In the genomic region with DNA sequence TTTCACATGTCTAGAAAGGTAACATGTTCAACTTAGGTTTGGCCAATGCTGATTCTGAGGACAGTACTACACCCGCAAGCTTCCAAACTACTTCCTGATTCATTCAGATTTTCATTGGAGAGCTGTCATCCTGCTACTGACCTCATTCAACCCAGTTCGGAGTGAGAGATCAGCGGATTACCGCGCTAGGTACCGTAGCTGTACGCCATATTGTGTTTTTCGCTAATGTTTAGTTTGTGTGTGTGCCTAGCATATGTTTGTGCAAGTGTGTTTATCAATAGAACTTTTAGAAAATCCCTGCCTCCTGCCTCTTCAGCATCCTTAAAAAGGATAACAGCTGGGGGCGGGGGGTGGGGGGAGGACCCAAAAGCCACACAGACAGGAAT, we compare ENCODE assay signal across 8 cellular contexts. TPM values are rescaled to one million over a fixed set of nuclear protein-coding genes. Genes with fewer than 3 reads are reported as not detected.
DNase-seq lines count a peak whose midpoint lies in the region; ATAC-seq and TF ChIP-seq lines count a peak whose summit lies in the region.

No MANE protein-coding gene starts in this region.

- intact Hi-C loops in ascending aorta (cut with DNase I) (loop anchor here (2.0 to 10.0 kb wide), 6 partner anchors 101 to 1449 kb away; a partner anchor contains a TSS), right cardiac atrium (cut with DNase I) (loop anchor here in 3 of 4 donors (5.0 to 10.0 kb wide), 2 partner anchors 49 to 51 kb away; no protein-coding TSS in a partner anchor)

- H3K27me3 ChIP-seq in ascending aorta (no peaks in the 10 kb centered on the region), right cardiac atrium (ENCODE audit: control insufficient read depth, insufficient read depth) (no peaks in the 10 kb centered on the region)

- peak overlapping the region; percentile 87 to 88 for H3K4me3 ChIP-seq in ascending aorta
- H3K4me3 ChIP-seq in right cardiac atrium (ENCODE audit: low read length) = peak overlapping the region; percentile 97

- H3K4me1 ChIP-seq in ascending aorta (peaks cover 0 to 16% of the 10 kb centered on the region in 2 donors), right cardiac atrium (ENCODE audit: control insufficient read depth, insufficient read depth, low read length) (no peaks in the 10 kb centered on the region)

- H3K27ac ChIP-seq in ascending aorta (peak overlapping the region; percentile 94 to 98), right cardiac atrium (ENCODE audit: low read length) (peak overlapping the region; percentile 99)

- H3K9me3 ChIP-seq in ascending aorta (no peaks in the 10 kb centered on the region), right cardiac atrium (ENCODE audit: control insufficient read depth, low read length) (no peaks in the 10 kb centered on the region)

- peak; percentile 35 for DNase-seq in ELF-1 (ENCODE audit: low read depth, low spot score)
- DNase-seq in M059J (ENCODE audit: low read depth) = peak; percentile 86
- DNase-seq in SK-N-DZ (ENCODE audit: low spot score) = peak; percentile 52
- DNase-seq in ascending aorta (ENCODE audit: low spot score in 2 of 2) = peak in 1 of 2 donors; percentile 74
- DNase-seq in right cardiac atrium = peak; percentile 20 to 40 (median 28)
- DNase-seq in putamen (ENCODE audit: low spot score) = peak; percentile 58

- WGBS in right cardiac atrium = 1% methylated on average over 9 of the region's 9 CpGs

- H3K36me3 ChIP-seq in ascending aorta = no peaks in the 10 kb centered on the region

- no peak for TF ChIP-seq CTCF in ascending aorta (IDR thresholded peaks at IDR 0.05)

- ATAC-seq in right cardiac atrium (no peak), HG03354 (IDR thresholded peaks at IDR 0.05; ENCODE audit: poor library complexity, severe bottlenecking, unreplicated experiment) (no peak), HG03520 (IDR thresholded peaks at IDR 0.05; ENCODE audit: unreplicated experiment) (no peak)

RNA-seq across cellular contexts. Expression of a gene that starts 1.1 kb away (rescaled TPM):
- 20.0 and 25.9 TPM in 2 replicates for total RNA-seq in M059J (2014; rRNA removed; shearing (Covaris generic))
- 0.03 TPM in 1 of 2 replicates, not detected in the other for polyA plus RNA-seq in SK-N-DZ (2014; cell fraction: cytosol; rRNA removed)
- polyA plus RNA-seq in SK-N-DZ (2014; cell fraction: nucleus; rRNA removed) = 0.07 and 0.13 TPM in 2 replicates
- total RNA-seq in ascending aorta = 60.3 TPM
- total RNA-seq in right cardiac atrium = 10 to 100 TPM; 71.4 to 87.9 (median 78.1) TPM
- 6.5 TPM for polyA plus RNA-seq in right cardiac atrium
